In genomic region chr12:110403975-110404675, GRCh38 we compare ENCODE assay signal across 8 cellular contexts. TPM values are rescaled to one million over a fixed set of nuclear protein-coding genes. Genes with fewer than 3 reads are reported as not detected.
A peak's percentile ranks its signal among the peaks of the same experiment; 100 is the strongest.
DNase-seq lines count a peak whose midpoint lies in the region; ATAC-seq and TF ChIP-seq lines count a peak whose summit lies in the region.

No MANE protein-coding gene starts in this region.

- peak overlapping the region; percentile 100 for H3K27ac Mint-ChIP-seq in activated CD4-positive, alpha-beta T cell treated with anti-CD3 and anti-CD28 coated beads, Interleukin-2, amount 10 ng/mL, durations not matched to agents 7 days and 5 days

- no peaks in the 10 kb centered on the region for H3K27me3 Mint-ChIP-seq in activated CD4-positive, alpha-beta T cell treated with anti-CD3 and anti-CD28 coated beads, Interleukin-2, amount 10 ng/mL, durations not matched to agents 7 days and 5 days

- POLR2A ChIA-PET in activated CD4-positive, alpha-beta T cell treated with anti-CD3 and anti-CD28 coated beads, Interleukin-2, amount 10 ng/mL, durations not matched to agents 7 days and 5 days (lab: Charles Lee), result no interaction called here

- peak overlapping the region; percentile 100 for H3K4me3 Mint-ChIP-seq in activated CD4-positive, alpha-beta T cell treated with anti-CD3 and anti-CD28 coated beads, Interleukin-2, amount 10 ng/mL, durations not matched to agents 7 days and 5 days

- no peak for TF ChIP-seq CTCF in colonic mucosa (IDR thresholded peaks at IDR 0.05)

- no peaks in the 10 kb centered on the region for H3K36me3 ChIP-seq in colonic mucosa

- intact Hi-C loops in colonic mucosa (cut with DNase I) (no loop called here), left colon (cut with DNase I, micrococcal nuclease) (no loop called here)

- CTCF ChIA-PET in activated CD4-positive, alpha-beta T cell treated with anti-CD3 and anti-CD28 coated beads, Interleukin-2, amount 10 ng/mL, durations not matched to agents 7 days and 5 days (lab: Charles Lee), result interaction anchor here (0.7 to 2.7 kb wide), 2 partner anchors 27 to 259 kb away, joined by 3 to 13 read pairs; no protein-coding TSS in a partner anchor

- no peaks in the 10 kb centered on the region for H3K9me3 ChIP-seq in colonic mucosa

- H3K4me1 Mint-ChIP-seq in activated CD4-positive, alpha-beta T cell treated with anti-CD3 and anti-CD28 coated beads, Interleukin-2, amount 10 ng/mL, durations not matched to agents 7 days and 5 days, result peaks cover 37% of the 10 kb centered on the region

- DNase-seq in DMS79 (lab: John Stamatoyannopoulos, UW), result peak; percentile 46
- DNase-seq in NCI-H460 (ENCODE audit: extremely low read depth, low read depth), result peak; percentile 74
- DNase-seq in activated CD4-positive, alpha-beta T cell treated with anti-CD3 and anti-CD28 coated beads, Interleukin-2, amount 10 ng/mL, durations not matched to agents 7 days and 5 days, result peak; percentile 84
- peak; percentile 79 for DNase-seq in colonic mucosa
- DNase-seq in left colon, result peak; percentile 69 to 83
- peak; percentile 46 to 70 (median 64) for DNase-seq in stimulated activated CD4-positive, alpha-beta T cell treated with anti-CD3 and anti-CD28 coated beads, Interleukin-1b, Interleukin-23, amount 100 ng/mL, for 24 hours (ENCODE audit: low read depth in 4 of 4, low spot score in 1 of 4)

- no peaks in the 10 kb centered on the region for H3K27me3 ChIP-seq in colonic mucosa

- peaks cover 7% of the 10 kb centered on the region for H3K4me1 ChIP-seq in colonic mucosa

- H3K36me3 Mint-ChIP-seq in activated CD4-positive, alpha-beta T cell treated with anti-CD3 and anti-CD28 coated beads, Interleukin-2, amount 10 ng/mL, durations not matched to agents 7 days and 5 days (ENCODE audit: low read depth), result peaks cover 16% of the 10 kb centered on the region

- peak overlapping the region; percentile 99 for H3K4me3 ChIP-seq in colonic mucosa

- peak overlapping the region; percentile 91 for H3K27ac ChIP-seq in colonic mucosa

- ATAC-seq in HG03108 (IDR thresholded peaks at IDR 0.05; ENCODE audit: unreplicated experiment), result peak; percentile 29
- ATAC-seq in left colon, result peak; percentile 74
- no peak for ATAC-seq in HG03442 (IDR thresholded peaks at IDR 0.05; ENCODE audit: unreplicated experiment)

- H3K9ac ChIP-seq in colonic mucosa (ENCODE audit: low read depth in 2 of 2, low read length in 2 of 2), result peak overlapping the region; percentile 72 to 90

- no peaks in the 10 kb centered on the region for H3K9me3 Mint-ChIP-seq in activated CD4-positive, alpha-beta T cell treated with anti-CD3 and anti-CD28 coated beads, Interleukin-2, amount 10 ng/mL, durations not matched to agents 7 days and 5 days

RNA-seq across cellular contexts. Expression of gene ANAPC7, which starts 0.6 kb away (rescaled TPM):
- total RNA-seq in NCI-H460 (2014; rRNA removed; shearing (Covaris generic)), result 80.5 and 87.7 TPM in 2 replicates
- 223 and 256 TPM in 2 replicates for polyA plus RNA-seq in NCI-H460 (2014; cell fraction: nucleus; rRNA removed)
- 10 to 100 TPM; 61.8 to 67.7 TPM for total RNA-seq in activated CD4-positive, alpha-beta T cell treated with anti-CD3 and anti-CD28 coated beads, Interleukin-2, amount 10 ng/mL, durations not matched to agents 7 days and 5 days
- total RNA-seq in colonic mucosa, result 10 to 100 TPM; 22.1 to 40.1 TPM
- 10 to 100 TPM; 27.3 to 31.1 TPM for total RNA-seq in left colon

RNA-seq across cellular contexts. Expression of gene ARPC3, which starts 46.0 kb away (rescaled TPM):
- total RNA-seq in NCI-H460 (2014; rRNA removed; shearing (Covaris generic)), result 197 and 222 TPM in 2 replicates
- 185 and 207 TPM in 2 replicates for polyA plus RNA-seq in NCI-H460 (2014; cell fraction: nucleus; rRNA removed)
- 100 to 1,000 TPM; 390 to 425 TPM for total RNA-seq in activated CD4-positive, alpha-beta T cell treated with anti-CD3 and anti-CD28 coated beads, Interleukin-2, amount 10 ng/mL, durations not matched to agents 7 days and 5 days
- total RNA-seq in colonic mucosa, result 100 to 1,000 TPM; 252 to 321 TPM
- total RNA-seq in left colon, result 100 to 1,000 TPM; 276 to 284 TPM
